9 cellular contexts compared by ENCODE assay signal in the genomic region with DNA sequence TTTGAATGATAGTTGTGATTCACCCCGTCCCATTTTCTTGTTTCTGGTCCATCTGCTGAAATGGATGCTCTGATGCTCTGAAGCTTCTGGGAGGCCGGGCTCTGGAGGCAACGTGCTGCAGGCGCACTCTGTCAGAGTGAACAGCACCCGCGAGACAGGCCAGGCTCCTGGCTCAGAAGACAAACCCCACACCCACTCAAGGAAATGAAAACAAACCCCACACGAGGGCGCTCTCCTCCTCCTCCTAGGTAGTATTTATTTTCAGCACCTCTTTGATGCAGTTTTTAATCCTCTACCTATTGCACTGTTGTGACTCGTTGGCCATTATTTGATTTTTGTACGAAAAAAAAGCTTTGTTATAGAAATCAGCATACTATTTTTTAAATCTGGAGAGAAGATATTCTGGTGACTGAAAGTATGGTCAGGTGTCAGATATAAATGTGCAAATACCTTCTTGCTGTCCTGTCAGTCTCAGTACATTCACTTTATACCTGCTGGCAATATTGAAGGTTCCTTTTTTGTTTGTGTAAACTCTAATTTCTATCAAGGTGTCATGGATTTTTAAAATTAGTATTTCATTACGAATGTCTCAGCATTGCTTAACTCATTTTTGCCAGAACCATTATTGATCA. TPM values are rescaled to one million over a fixed set of nuclear protein-coding genes. Genes with fewer than 3 reads are reported as not detected.
DNase-seq lines count a peak whose midpoint lies in the region; ATAC-seq and TF ChIP-seq lines count a peak whose summit lies in the region.
"Had no signal": no experiment of that assay in that cellular context is flagged by ENCODE, and none has a peak within 500 bp of the region (broad histone marks: within the 10 kb centered on the region; RNA-seq: fewer than 3 reads in every experiment).

No MANE protein-coding gene starts in this region.

- intact Hi-C loops in A673 (cut with micrococcal nuclease; ENCODE audit: unreplicated experiment) (no loop called here), OCI-LY7 (cut with micrococcal nuclease; ENCODE audit: unreplicated experiment) (no loop called here), prostate gland (cut with DNase I) (loop anchor here (5.0 to 10.0 kb wide), 2 partner anchors 130 to 557 kb away; no protein-coding TSS in a partner anchor), gastrocnemius medialis (cut with DNase I; ENCODE audit: low total_unique reads) (loop anchor here (5.0 kb wide), 1 partner anchor 135 kb away; the partner anchor contains the start of gene PDCL3)

- H3K4me1 Mint-ChIP-seq in activated T-cell treated with anti-CD3 and anti-CD28 coated beads, Interleukin-2, amount 50 U/mL, for 72 hours (ENCODE audit: low read depth): peaks cover 5% of the 10 kb centered on the region

- no peak overlapping the region for H3K4me3 ChIP-seq in A673 (ENCODE audit: low read depth, low read length, poor library complexity, severe bottlenecking)
- no peak overlapping the region for H3K4me3 ChIP-seq in OCI-LY7 (ENCODE audit: low read depth, low read length, poor library complexity, severe bottlenecking)
- H3K4me3 ChIP-seq in fibroblast of villous mesenchyme (ENCODE audit: low read depth, low read length): no peak overlapping the region
- no peak overlapping the region for H3K4me3 ChIP-seq in prostate gland
- no peak overlapping the region for H3K4me3 ChIP-seq in gastrocnemius medialis

- in situ Hi-C loops in gastrocnemius medialis (cut with MboI; ENCODE audit: low sequenced_read_pairs in 4 of 4): no loop called here

- H3K27me3 Mint-ChIP-seq in activated T-cell treated with anti-CD3 and anti-CD28 coated beads, Interleukin-2, amount 50 U/mL, for 72 hours (ENCODE audit: low read depth): peaks cover 45% of the 10 kb centered on the region

- H3K4me1 ChIP-seq in A673 (ENCODE audit: insufficient read depth, low read length, poor library complexity, severe bottlenecking) (no peaks in the 10 kb centered on the region), OCI-LY7 (ENCODE audit: insufficient read depth, low read length, poor library complexity, severe bottlenecking) (no peaks in the 10 kb centered on the region), prostate gland (replicated peaks) (no peaks in the 10 kb centered on the region), gastrocnemius medialis (no peaks in the 10 kb centered on the region)

- H3K4me2 ChIP-seq in OCI-LY7 (ENCODE audit: low read length): no peak overlapping the region

- H3K36me3 ChIP-seq in A673 (ENCODE audit: insufficient read depth, low read length, poor library complexity, severe bottlenecking) (no peaks in the 10 kb centered on the region), OCI-LY7 (ENCODE audit: insufficient read depth, low read length) (no peaks in the 10 kb centered on the region), prostate gland (no peaks in the 10 kb centered on the region), gastrocnemius medialis (no peaks in the 10 kb centered on the region)

- H3K9me3 Mint-ChIP-seq in activated T-cell treated with anti-CD3 and anti-CD28 coated beads, Interleukin-2, amount 50 U/mL, for 72 hours: peaks cover 0 to 4% of the 10 kb centered on the region in 2 donors

- no peaks in the 10 kb centered on the region for H4K20me1 ChIP-seq in OCI-LY7 (ENCODE audit: insufficient read depth, low read length)

- peak; percentile 63 for TF ChIP-seq CTCF in A673 (conservative IDR thresholded peaks at IDR 0.05; ENCODE audit: low read depth, low read length)
- peak; percentile 78 for TF ChIP-seq CTCF in OCI-LY7 (conservative IDR thresholded peaks at IDR 0.05; ENCODE audit: low read length)
- peak; percentile 49 for TF ChIP-seq CTCF in fibroblast of villous mesenchyme (IDR thresholded peaks at IDR 0.05; ENCODE audit: insufficient read depth, low read depth, low read length)
- peak in 3 of 4 experiments; percentile 19 to 41 (median 20) for TF ChIP-seq CTCF in prostate gland (IDR thresholded peaks at IDR 0.05)
- TF ChIP-seq CTCF in gastrocnemius medialis (IDR thresholded peaks at IDR 0.05 in 4 of 5, conservative IDR thresholded peaks at IDR 0.05 in 1 of 5): peak in 2 of 5 experiments; percentile 33 to 40

- H3K27me3 ChIP-seq in A673 (replicated peaks; ENCODE audit: insufficient read depth, low read depth, low read length, poor library complexity) (no peaks in the 10 kb centered on the region), prostate gland (replicated peaks; ENCODE audit: insufficient read depth) (no peaks in the 10 kb centered on the region), gastrocnemius medialis (no peaks in the 10 kb centered on the region)

- peak; percentile 55 for DNase-seq in A673 (ENCODE audit: low spot score)
- DNase-seq in OCI-LY7 (ENCODE audit: low spot score): peak; percentile 63
- peak; percentile 71 for DNase-seq in activated T-cell treated with anti-CD3 and anti-CD28 coated beads, Interleukin-2, amount 50 U/mL, for 72 hours
- DNase-seq in fibroblast of villous mesenchyme (ENCODE audit: low read depth): peak; percentile 53
- DNase-seq in prostate gland (ENCODE audit: low spot score): peak; percentile 39
- no peak for DNase-seq in gastrocnemius medialis

- H2AFZ ChIP-seq in OCI-LY7 (ENCODE audit: low read length): no peak overlapping the region

- H3K4me3 Mint-ChIP-seq in activated T-cell treated with anti-CD3 and anti-CD28 coated beads, Interleukin-2, amount 50 U/mL, for 72 hours: no peak overlapping the region

- H3K36me3 Mint-ChIP-seq in activated T-cell treated with anti-CD3 and anti-CD28 coated beads, Interleukin-2, amount 50 U/mL, for 72 hours (ENCODE audit: insufficient read depth in 2 of 2): no peaks in the 10 kb centered on the region

- H3K9me3 ChIP-seq in A673 (ENCODE audit: low read depth, low read length, poor library complexity, severe bottlenecking) (no peaks in the 10 kb centered on the region), OCI-LY7 (ENCODE audit: low read length) (peaks cover 15% of the 10 kb centered on the region), prostate gland (no peaks in the 10 kb centered on the region), gastrocnemius medialis (no peaks in the 10 kb centered on the region)

- H3K79me2 ChIP-seq in OCI-LY7 (ENCODE audit: insufficient read depth, low read depth, low read length): no peaks in the 10 kb centered on the region

- no peak for TF ChIP-seq POLR2A in GM18505 (IDR thresholded peaks at IDR 0.05; ENCODE audit: borderline replicate concordance, extremely low read depth, insufficient read depth, insufficient read length)
- TF ChIP-seq POLR2A in prostate gland (IDR thresholded peaks at IDR 0.05): no peak
- no peak for TF ChIP-seq POLR2A in gastrocnemius medialis (IDR thresholded peaks at IDR 0.05)

- POLR2A ChIA-PET in A673 (lab: Charles Lee; ENCODE audit: low non-redundant PET): no interaction called here
- POLR2A ChIA-PET in OCI-LY7 (lab: Charles Lee): no interaction called here

- no peaks in the 10 kb centered on the region for H3K9me2 ChIP-seq in OCI-LY7 (ENCODE audit: insufficient read depth, low read length)

- BruUV-seq in A673 (replicated peaks; lab: Mats Ljungman, UMichigan) (no TSS peak), OCI-LY7 (replicated peaks; lab: Mats Ljungman, UMichigan) (no TSS peak)

- ATAC-seq in GM18505 (IDR thresholded peaks at IDR 0.05; ENCODE audit: unreplicated experiment): peak; percentile 53
- peak; percentile 56 to 66 for ATAC-seq in activated T-cell treated with anti-CD3 and anti-CD28 coated beads, Interleukin-2, amount 50 U/mL, for 72 hours (replicated peaks in 1 of 2)
- no peak for ATAC-seq in gastrocnemius medialis
- no peak for ATAC-seq in GM21367 (IDR thresholded peaks at IDR 0.05; ENCODE audit: unreplicated experiment)

- CTCF ChIA-PET in A673 (lab: Charles Lee) (no interaction called here), OCI-LY7 (lab: Charles Lee; ENCODE audit: unreplicated experiment) (no interaction called here)

- no peak overlapping the region for H3K27ac Mint-ChIP-seq in activated T-cell treated with anti-CD3 and anti-CD28 coated beads, Interleukin-2, amount 50 U/mL, for 72 hours

- H3K27ac ChIP-seq in A673 (ENCODE audit: low read depth, low read length, poor library complexity, severe bottlenecking) (no peak overlapping the region), OCI-LY7 (ENCODE audit: low read depth, low read length, poor library complexity, severe bottlenecking) (no peak overlapping the region), prostate gland (no peak overlapping the region), gastrocnemius medialis (no peak overlapping the region)

- WGBS in prostate gland: 38% methylated on average over 11 of the region's 11 CpGs

RNA-seq across cellular contexts. Expression of gene CHST10, which starts 10.3 kb away (rescaled TPM):
- total RNA-seq in A673 (2021) (10.9 and 11.3 TPM in 2 replicates), OCI-LY7 (2022) (13.5 and 15.0 TPM in 2 replicates), fibroblast of villous mesenchyme (8.6 and 12.2 TPM in 2 replicates), prostate gland (10 to 100 TPM in 1 of 2 donors, 1 to 10 TPM in 1; 10.0 to 27.7 TPM), gastrocnemius medialis (1 to 10 TPM; 3.3 to 7.4 (median 5.5) TPM)
- 12.8 and 19.1 TPM in 2 replicates for total RNA-seq in OCI-LY7 (2014; rRNA removed; shearing (Covaris generic))
- 1 to 10 TPM; 7.5 to 7.8 TPM for total RNA-seq in activated T-cell treated with anti-CD3 and anti-CD28 coated beads, Interleukin-2, amount 50 U/mL, for 72 hours

RNA-seq across cellular contexts. Expression of gene NMS, which starts 42.5 kb away (rescaled TPM):
- total RNA-seq in A673 (2021) (not detected in 2 replicates), OCI-LY7 (2022) (not detected in 2 replicates), fibroblast of villous mesenchyme (not detected in 2 replicates), prostate gland (not detected), gastrocnemius medialis (not detected)
- total RNA-seq in OCI-LY7 (2014; rRNA removed; shearing (Covaris generic)): not detected in 2 replicates
- not detected for total RNA-seq in activated T-cell treated with anti-CD3 and anti-CD28 coated beads, Interleukin-2, amount 50 U/mL, for 72 hours
- total RNA-seq: lower leg skin had no signal

Comparison
In these comparisons a context has a peak if more than half of its experiments do, and no peak if none do; other contexts are left out.
1. DNase-seq: peak in A673 (single experiment), OCI-LY7 (single experiment), activated T-cell treated with anti-CD3 and anti-CD28 coated beads, Interleukin-2, amount 50 U/mL, for 72 hours (2 of 2), fibroblast of villous mesenchyme (single experiment) and prostate gland (single experiment); none in gastrocnemius medialis (0 of 2).
2. ATAC-seq: peak in GM18505 (single experiment) and activated T-cell treated with anti-CD3 and anti-CD28 coated beads, Interleukin-2, amount 50 U/mL, for 72 hours (2 of 2); none in gastrocnemius medialis (0 of 2) and GM21367 (single experiment).
3. intact Hi-C loops: an anchor here in prostate gland (5.0 to 10.0 kb wide) and gastrocnemius medialis (5.0 kb wide); none called in A673 and OCI-LY7.